In the genomic region with DNA sequence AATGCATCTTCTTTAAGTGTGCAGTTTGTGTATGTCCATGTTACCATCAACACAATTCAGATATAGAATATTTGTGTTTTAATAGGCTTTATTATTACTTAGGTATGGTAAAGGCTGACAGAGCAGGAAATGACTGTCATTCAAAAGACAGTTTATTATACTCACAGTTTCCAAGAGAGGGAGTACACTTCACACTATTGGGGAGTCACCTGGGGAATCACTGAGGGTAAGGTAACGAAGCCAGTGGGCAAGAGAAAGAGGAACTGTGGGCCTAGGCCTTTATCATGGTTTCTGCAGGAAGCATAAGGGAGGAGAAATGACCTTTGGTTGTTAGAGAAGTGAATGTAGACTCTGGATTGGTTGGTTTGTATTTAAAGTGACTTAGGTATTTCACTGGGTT, we compare ENCODE assay signal across 24 cellular contexts.
DNase-seq lines count a peak whose midpoint lies in the region; ATAC-seq lines count a peak whose summit lies in the region.
"Had no signal": no experiment of that assay in that cellular context is flagged by ENCODE, and none has a peak within 500 bp of the region (broad histone marks: within the 10 kb centered on the region; RNA-seq: fewer than 3 reads in every experiment).

No MANE protein-coding gene starts in this region.

- DNase-seq in memory B cell (ENCODE audit: low spot score in 2 of 2) = no peak
- no peak for DNase-seq in NCI-H82 treated with DMSO at 0.1 percent for 48 hours (lab: John Stamatoyannopoulos, UW; ENCODE audit: unreplicated experiment)
- DNase-seq in amniotic stem cell (lab: John Stamatoyannopoulos, UW) = no peak
- DNase-seq in DMS79 (lab: John Stamatoyannopoulos, UW) = no peak
- DNase-seq: activated CD4-positive, alpha-beta memory T cell treated with anti-CD3 and anti-CD28 coated beads for 36 hours; activated T-cell treated with anti-CD3 and anti-CD28 coated beads, Interleukin-2, amount 50 U/mL, for 4 hours; brain microvascular endothelial cell; EL; left lung; MG63; NCI-H2081 treated with DMSO at 0.1 percent for 48 hours; NCI-H526 treated with DMSO at 0.1 percent for 48 hours; ovary; PC-3; T-helper 9 cell; tibial artery had no signal

- H3K4me1 Mint-ChIP-seq in memory B cell = no peaks in the 10 kb centered on the region

- ATAC-seq in GM18861 (IDR thresholded peaks at IDR 0.05; ENCODE audit: unreplicated experiment) (peak; percentile 79), GM21576 (IDR thresholded peaks at IDR 0.05; ENCODE audit: unreplicated experiment) (peak; percentile 85), HG03378 (IDR thresholded peaks at IDR 0.05; ENCODE audit: unreplicated experiment) (peak; percentile 93), memory B cell (ENCODE audit: low read depth) (peak; percentile 24)
- ATAC-seq in activated CD4-positive, CD25-positive, alpha-beta regulatory T cell treated with anti-CD3 and anti-CD28 coated beads, Interleukin-2, amount 50 U/mL, for 24 hours = no peak
- ATAC-seq: activated naive CD4-positive, alpha-beta T cell treated with anti-CD3 and anti-CD28 coated beads, Interleukin-2, amount 50 U/mL, for 72 hours; activated T-cell treated with anti-CD3 and anti-CD28 coated beads, Interleukin-2, amount 50 U/mL, for 4 hours; gastroesophageal sphincter; HCT116; left lung; PC-3 had no signal

- H3K9me3 Mint-ChIP-seq in memory B cell = no peaks in the 10 kb centered on the region
- H3K9me3 Mint-ChIP-seq: activated naive CD4-positive, alpha-beta T cell treated with anti-CD3 and anti-CD28 coated beads, Interleukin-2, amount 50 U/mL, for 72 hours; dendritic cell treated with granulocyte-macrophage colony-stimulating factor and Interleukin-4, amounts not matched to agents 40 ng/mL and 50 ng/mL, for 4 days had no signal

- no peak overlapping the region for H3K4me3 Mint-ChIP-seq in memory B cell
- H3K4me3 Mint-ChIP-seq: activated CD4-positive, alpha-beta memory T cell treated with anti-CD3 and anti-CD28 coated beads for 36 hours; activated T-cell treated with anti-CD3 and anti-CD28 coated beads, Interleukin-2, amount 50 U/mL, for 4 hours; dendritic cell treated with granulocyte-macrophage colony-stimulating factor and Interleukin-4, amounts not matched to agents 40 ng/mL and 50 ng/mL, for 4 days had no signal

- H3K36me3 Mint-ChIP-seq in memory B cell = no peaks in the 10 kb centered on the region
- H3K36me3 Mint-ChIP-seq: activated CD4-positive, alpha-beta memory T cell treated with anti-CD3 and anti-CD28 coated beads for 36 hours; activated naive CD4-positive, alpha-beta T cell treated with anti-CD3 and anti-CD28 coated beads, Interleukin-2, amount 50 U/mL, for 72 hours had no signal

- H3K27me3 Mint-ChIP-seq in memory B cell = no peaks in the 10 kb centered on the region
- H3K27me3 Mint-ChIP-seq: activated CD4-positive, alpha-beta memory T cell treated with anti-CD3 and anti-CD28 coated beads for 36 hours; dendritic cell treated with granulocyte-macrophage colony-stimulating factor and Interleukin-4, amounts not matched to agents 40 ng/mL and 50 ng/mL, for 4 days had no signal

- no peak overlapping the region for H3K27ac Mint-ChIP-seq in memory B cell
- H3K27ac Mint-ChIP-seq: activated CD4-positive, alpha-beta memory T cell treated with anti-CD3 and anti-CD28 coated beads for 36 hours; activated naive CD4-positive, alpha-beta T cell treated with anti-CD3 and anti-CD28 coated beads, Interleukin-2, amount 50 U/mL, for 72 hours; dendritic cell treated with granulocyte-macrophage colony-stimulating factor and Interleukin-4, amounts not matched to agents 40 ng/mL and 50 ng/mL, for 4 days had no signal

Comparison
In these comparisons a context has a peak if more than half of its experiments do, and no peak if none do; other contexts are left out.
1. ATAC-seq: peak in GM18861 (single experiment), GM21576 (single experiment), HG03378 (single experiment) and memory B cell (single experiment); none in activated CD4-positive, CD25-positive, alpha-beta regulatory T cell treated with anti-CD3 and anti-CD28 coated beads, Interleukin-2, amount 50 U/mL, for 24 hours (0 of 2).